Comparison of ENCODE assay signal across 8 cellular contexts in genomic region chr12:121802843-121803698, GRCh38. TPM values are rescaled to one million over a fixed set of nuclear protein-coding genes. Genes with fewer than 3 reads are reported as not detected.
DNase-seq lines count a peak whose midpoint lies in the region; ATAC-seq and TF ChIP-seq lines count a peak whose summit lies in the region.

No MANE protein-coding gene starts in this region.

- H3K27me3 ChIP-seq in testis: no peaks in the 10 kb centered on the region

- H3K4me3 Mint-ChIP-seq in activated naive CD8-positive, alpha-beta T cell treated with anti-CD3 and anti-CD28 coated beads for 36 hours: peak overlapping the region; percentile 87

- H3K4me3 ChIP-seq in testis: peak overlapping the region; percentile 87 to 90

- H3K4me1 ChIP-seq in testis: peaks cover 44% of the 10 kb centered on the region

- ATAC-seq in HG02571 (IDR thresholded peaks at IDR 0.05; ENCODE audit: unreplicated experiment): peak; percentile 25

- peaks cover 25% of the 10 kb centered on the region for H3K36me3 Mint-ChIP-seq in activated naive CD8-positive, alpha-beta T cell treated with anti-CD3 and anti-CD28 coated beads for 36 hours

- peak overlapping the region; percentile 95 for H3K27ac Mint-ChIP-seq in activated naive CD8-positive, alpha-beta T cell treated with anti-CD3 and anti-CD28 coated beads for 36 hours

- TF ChIP-seq POLR2A in testis (IDR thresholded peaks at IDR 0.05): peak; percentile 64

- 1% methylated on average over 36 to 65 of the region's 65 CpGs for WGBS in testis, 2 donors

- H3K4me1 Mint-ChIP-seq in activated naive CD8-positive, alpha-beta T cell treated with anti-CD3 and anti-CD28 coated beads for 36 hours: peaks cover 34% of the 10 kb centered on the region

- H3K9me3 ChIP-seq in testis: no peaks in the 10 kb centered on the region

- no peaks in the 10 kb centered on the region for H3K36me3 ChIP-seq in testis (ENCODE audit: low read depth, missing control alignments)

- no peaks in the 10 kb centered on the region for H3K27me3 Mint-ChIP-seq in activated naive CD8-positive, alpha-beta T cell treated with anti-CD3 and anti-CD28 coated beads for 36 hours

- TF ChIP-seq CTCF in testis (IDR thresholded peaks at IDR 0.05): no peak

- intact Hi-C loops in testis (cut with DNase I; ENCODE audit: low total_unique reads): no loop called here

- DNase-seq in GF-D8 (lab: John Stamatoyannopoulos, UW): peak; percentile 91
- DNase-seq in NCI-H128 (lab: John Stamatoyannopoulos, UW; ENCODE audit: unreplicated experiment): peak; percentile 93
- DNase-seq in SKM-1 treated with dmso at 0.1 percent for 144 hours (lab: John Stamatoyannopoulos, UW; ENCODE audit: unreplicated experiment): peak; percentile 78
- peak; percentile 93 for DNase-seq in activated naive CD8-positive, alpha-beta T cell treated with anti-CD3 and anti-CD28 coated beads for 36 hours
- DNase-seq in glomerular visceral epithelial cell (ENCODE audit: extremely low spot score): peak; percentile 94
- DNase-seq in occipital lobe (lab: John Stamatoyannopoulos, UW): peak; percentile 90
- DNase-seq in testis: peak; percentile 96

- H3K27ac ChIP-seq in testis: peak overlapping the region; percentile 99

- no peaks in the 10 kb centered on the region for H3K9me3 Mint-ChIP-seq in activated naive CD8-positive, alpha-beta T cell treated with anti-CD3 and anti-CD28 coated beads for 36 hours

RNA-seq across cellular contexts. Expression of gene SETD1B, which starts 0.7 kb away (rescaled TPM):
- total RNA-seq in activated naive CD8-positive, alpha-beta T cell treated with anti-CD3 and anti-CD28 coated beads for 36 hours: 10 to 100 TPM; 15.0 to 15.6 TPM
- total RNA-seq in occipital lobe (2.3 TPM), testis (10 to 100 TPM; 23.1 to 23.3 TPM)
- polyA plus RNA-seq in testis (ENCODE audit: insufficient read depth, low read depth, low replicate concordance): 18.9 TPM

RNA-seq across cellular contexts. Expression of gene RHOF, which starts 9.6 kb away (rescaled TPM):
- total RNA-seq in activated naive CD8-positive, alpha-beta T cell treated with anti-CD3 and anti-CD28 coated beads for 36 hours: 10 to 100 TPM; 78.6 to 85.5 TPM
- total RNA-seq in occipital lobe: 14.5 TPM
- total RNA-seq in testis: 10 to 100 TPM; 18.0 to 20.5 TPM
- 16.9 TPM for polyA plus RNA-seq in testis (ENCODE audit: insufficient read depth, low read depth, low replicate concordance)

RNA-seq across cellular contexts. Expression of gene HPD, which starts 55.6 kb away (rescaled TPM):
- not detected for total RNA-seq in activated naive CD8-positive, alpha-beta T cell treated with anti-CD3 and anti-CD28 coated beads for 36 hours
- total RNA-seq in occipital lobe (not detected), testis (10 to 100 TPM in 1 of 2 donors, 1 to 10 TPM in 1; 5.9 to 10.6 TPM)
- 11.6 TPM for polyA plus RNA-seq in testis (ENCODE audit: insufficient read depth, low read depth, low replicate concordance)

Comparison
In these comparisons a context has a peak if more than half of its experiments do, and no peak if none do; other contexts are left out.
1. Peak in every context shown above with its lines: DNase-seq, ATAC-seq, H3K4me3 ChIP-seq and H3K27ac ChIP-seq.